1 cellular context compared by ENCODE assay signal in the genomic region with DNA sequence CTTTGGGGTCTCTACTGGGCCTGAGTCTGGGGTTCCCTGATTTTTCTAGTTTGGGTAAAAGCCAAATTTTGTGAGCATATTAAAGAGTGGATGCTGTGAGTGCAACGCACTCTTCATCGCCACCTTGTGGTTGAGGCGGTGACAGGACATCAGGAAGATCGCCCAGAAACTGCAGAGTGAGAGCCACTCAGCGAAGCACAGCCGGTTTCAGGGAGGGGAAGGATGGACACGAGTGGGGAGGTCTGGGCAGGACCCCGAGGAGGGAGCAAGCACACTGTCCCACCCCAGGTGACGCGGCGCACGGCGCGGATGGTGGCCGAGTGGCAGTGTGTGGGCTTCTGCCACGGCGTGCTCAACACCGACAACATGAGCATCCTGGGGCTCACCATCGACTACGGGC.
TF ChIP-seq lines count a peak whose summit lies in the region.

No MANE protein-coding gene starts in this region.

TF ChIP-seq in H1, 55 proteins besides CTCF, POLR2A, EP300 and RAD21:
- no peak for TF ChIP-seq JUND (IDR thresholded peaks at IDR 0.05; ENCODE audit: low read length)
- no peak for TF ChIP-seq KDM5A (IDR thresholded peaks at IDR 0.05; ENCODE audit: low read length)
- no peak for TF ChIP-seq TBP (IDR thresholded peaks at IDR 0.05; ENCODE audit: low read depth, low read length)
- TF ChIP-seq, protein P1, sequence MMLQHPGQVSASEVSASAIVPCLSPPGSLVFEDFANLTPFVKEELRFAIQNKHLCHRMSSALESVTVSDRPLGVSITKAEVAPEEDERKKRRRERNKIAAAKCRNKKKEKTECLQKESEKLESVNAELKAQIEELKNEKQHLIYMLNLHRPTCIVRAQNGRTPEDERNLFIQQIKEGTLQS (IDR thresholded peaks at IDR 0.05; ENCODE audit: insufficient read depth, low read depth, low read length): no peak
- TF ChIP-seq CBX8 (IDR thresholded peaks at IDR 0.05; ENCODE audit: borderline replicate concordance, low read depth, low read length): no peak
- TF ChIP-seq SAP30 (IDR thresholded peaks at IDR 0.05; ENCODE audit: insufficient read depth, insufficient replicate concordance, low read length): no peak
- no peak for TF ChIP-seq CTBP2 (IDR thresholded peaks at IDR 0.05; ENCODE audit: borderline replicate concordance, insufficient read depth, insufficient read length, low read length)
- TF ChIP-seq SUZ12 (IDR thresholded peaks at IDR 0.05; ENCODE audit: low read length): no peak
- TF ChIP-seq, protein P2, sequence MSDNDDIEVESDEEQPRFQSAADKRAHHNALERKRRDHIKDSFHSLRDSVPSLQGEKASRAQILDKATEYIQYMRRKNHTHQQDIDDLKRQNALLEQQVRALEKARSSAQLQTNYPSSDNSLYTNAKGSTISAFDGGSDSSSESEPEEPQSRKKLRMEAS (IDR thresholded peaks at IDR 0.05): no peak
- TF ChIP-seq NANOG (IDR thresholded peaks at IDR 0.05; ENCODE audit: insufficient read depth, low read depth, low read length, poor library complexity, severe bottlenecking): no peak
- no peak for TF ChIP-seq CEBPB (IDR thresholded peaks at IDR 0.05; ENCODE audit: low read depth, low read length)
- no peak for TF ChIP-seq BCL11A (IDR thresholded peaks at IDR 0.05; ENCODE audit: low read depth in 2 of 2, low read length in 2 of 2)
- no peak for TF ChIP-seq EZH2 (IDR thresholded peaks at IDR 0.05; ENCODE audit: low read depth, low read length, severe bottlenecking)
- TF ChIP-seq, protein P3, sequence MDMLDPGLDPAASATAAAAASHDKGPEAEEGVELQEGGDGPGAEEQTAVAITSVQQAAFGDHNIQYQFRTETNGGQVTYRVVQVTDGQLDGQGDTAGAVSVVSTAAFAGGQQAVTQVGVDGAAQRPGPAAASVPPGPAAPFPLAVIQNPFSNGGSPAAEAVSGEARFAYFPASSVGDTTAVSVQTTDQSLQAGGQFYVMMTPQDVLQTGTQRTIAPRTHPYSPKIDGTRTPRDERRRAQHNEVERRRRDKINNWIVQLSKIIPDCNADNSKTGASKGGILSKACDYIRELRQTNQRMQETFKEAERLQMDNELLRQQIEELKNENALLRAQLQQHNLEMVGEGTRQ (IDR thresholded peaks at IDR 0.05; ENCODE audit: low read length): no peak
- no peak for TF ChIP-seq YY1 (IDR thresholded peaks at IDR 0.05; ENCODE audit: low read depth, low read length)
- TF ChIP-seq, protein P4, sequence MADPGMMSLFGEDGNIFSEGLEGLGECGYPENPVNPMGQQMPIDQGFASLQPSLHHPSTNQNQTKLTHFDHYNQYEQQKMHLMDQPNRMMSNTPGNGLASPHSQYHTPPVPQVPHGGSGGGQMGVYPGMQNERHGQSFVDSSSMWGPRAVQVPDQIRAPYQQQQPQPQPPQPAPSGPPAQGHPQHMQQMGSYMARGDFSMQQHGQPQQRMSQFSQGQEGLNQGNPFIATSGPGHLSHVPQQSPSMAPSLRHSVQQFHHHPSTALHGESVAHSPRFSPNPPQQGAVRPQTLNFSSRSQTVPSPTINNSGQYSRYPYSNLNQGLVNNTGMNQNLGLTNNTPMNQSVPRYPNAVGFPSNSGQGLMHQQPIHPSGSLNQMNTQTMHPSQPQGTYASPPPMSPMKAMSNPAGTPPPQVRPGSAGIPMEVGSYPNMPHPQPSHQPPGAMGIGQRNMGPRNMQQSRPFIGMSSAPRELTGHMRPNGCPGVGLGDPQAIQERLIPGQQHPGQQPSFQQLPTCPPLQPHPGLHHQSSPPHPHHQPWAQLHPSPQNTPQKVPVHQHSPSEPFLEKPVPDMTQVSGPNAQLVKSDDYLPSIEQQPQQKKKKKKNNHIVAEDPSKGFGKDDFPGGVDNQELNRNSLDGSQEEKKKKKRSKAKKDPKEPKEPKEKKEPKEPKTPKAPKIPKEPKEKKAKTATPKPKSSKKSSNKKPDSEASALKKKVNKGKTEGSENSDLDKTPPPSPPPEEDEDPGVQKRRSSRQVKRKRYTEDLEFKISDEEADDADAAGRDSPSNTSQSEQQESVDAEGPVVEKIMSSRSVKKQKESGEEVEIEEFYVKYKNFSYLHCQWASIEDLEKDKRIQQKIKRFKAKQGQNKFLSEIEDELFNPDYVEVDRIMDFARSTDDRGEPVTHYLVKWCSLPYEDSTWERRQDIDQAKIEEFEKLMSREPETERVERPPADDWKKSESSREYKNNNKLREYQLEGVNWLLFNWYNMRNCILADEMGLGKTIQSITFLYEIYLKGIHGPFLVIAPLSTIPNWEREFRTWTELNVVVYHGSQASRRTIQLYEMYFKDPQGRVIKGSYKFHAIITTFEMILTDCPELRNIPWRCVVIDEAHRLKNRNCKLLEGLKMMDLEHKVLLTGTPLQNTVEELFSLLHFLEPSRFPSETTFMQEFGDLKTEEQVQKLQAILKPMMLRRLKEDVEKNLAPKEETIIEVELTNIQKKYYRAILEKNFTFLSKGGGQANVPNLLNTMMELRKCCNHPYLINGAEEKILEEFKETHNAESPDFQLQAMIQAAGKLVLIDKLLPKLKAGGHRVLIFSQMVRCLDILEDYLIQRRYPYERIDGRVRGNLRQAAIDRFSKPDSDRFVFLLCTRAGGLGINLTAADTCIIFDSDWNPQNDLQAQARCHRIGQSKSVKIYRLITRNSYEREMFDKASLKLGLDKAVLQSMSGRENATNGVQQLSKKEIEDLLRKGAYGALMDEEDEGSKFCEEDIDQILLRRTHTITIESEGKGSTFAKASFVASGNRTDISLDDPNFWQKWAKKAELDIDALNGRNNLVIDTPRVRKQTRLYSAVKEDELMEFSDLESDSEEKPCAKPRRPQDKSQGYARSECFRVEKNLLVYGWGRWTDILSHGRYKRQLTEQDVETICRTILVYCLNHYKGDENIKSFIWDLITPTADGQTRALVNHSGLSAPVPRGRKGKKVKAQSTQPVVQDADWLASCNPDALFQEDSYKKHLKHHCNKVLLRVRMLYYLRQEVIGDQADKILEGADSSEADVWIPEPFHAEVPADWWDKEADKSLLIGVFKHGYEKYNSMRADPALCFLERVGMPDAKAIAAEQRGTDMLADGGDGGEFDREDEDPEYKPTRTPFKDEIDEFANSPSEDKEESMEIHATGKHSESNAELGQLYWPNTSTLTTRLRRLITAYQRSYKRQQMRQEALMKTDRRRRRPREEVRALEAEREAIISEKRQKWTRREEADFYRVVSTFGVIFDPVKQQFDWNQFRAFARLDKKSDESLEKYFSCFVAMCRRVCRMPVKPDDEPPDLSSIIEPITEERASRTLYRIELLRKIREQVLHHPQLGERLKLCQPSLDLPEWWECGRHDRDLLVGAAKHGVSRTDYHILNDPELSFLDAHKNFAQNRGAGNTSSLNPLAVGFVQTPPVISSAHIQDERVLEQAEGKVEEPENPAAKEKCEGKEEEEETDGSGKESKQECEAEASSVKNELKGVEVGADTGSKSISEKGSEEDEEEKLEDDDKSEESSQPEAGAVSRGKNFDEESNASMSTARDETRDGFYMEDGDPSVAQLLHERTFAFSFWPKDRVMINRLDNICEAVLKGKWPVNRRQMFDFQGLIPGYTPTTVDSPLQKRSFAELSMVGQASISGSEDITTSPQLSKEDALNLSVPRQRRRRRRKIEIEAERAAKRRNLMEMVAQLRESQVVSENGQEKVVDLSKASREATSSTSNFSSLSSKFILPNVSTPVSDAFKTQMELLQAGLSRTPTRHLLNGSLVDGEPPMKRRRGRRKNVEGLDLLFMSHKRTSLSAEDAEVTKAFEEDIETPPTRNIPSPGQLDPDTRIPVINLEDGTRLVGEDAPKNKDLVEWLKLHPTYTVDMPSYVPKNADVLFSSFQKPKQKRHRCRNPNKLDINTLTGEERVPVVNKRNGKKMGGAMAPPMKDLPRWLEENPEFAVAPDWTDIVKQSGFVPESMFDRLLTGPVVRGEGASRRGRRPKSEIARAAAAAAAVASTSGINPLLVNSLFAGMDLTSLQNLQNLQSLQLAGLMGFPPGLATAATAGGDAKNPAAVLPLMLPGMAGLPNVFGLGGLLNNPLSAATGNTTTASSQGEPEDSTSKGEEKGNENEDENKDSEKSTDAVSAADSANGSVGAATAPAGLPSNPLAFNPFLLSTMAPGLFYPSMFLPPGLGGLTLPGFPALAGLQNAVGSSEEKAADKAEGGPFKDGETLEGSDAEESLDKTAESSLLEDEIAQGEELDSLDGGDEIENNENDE (IDR thresholded peaks at IDR 0.05; ENCODE audit: insufficient replicate concordance, low read length): no peak
- no peak for TF ChIP-seq TAF7 (optimal IDR thresholded peaks at IDR 0.05; ENCODE audit: borderline replicate concordance, low read depth, low read length)
- no peak for TF ChIP-seq RXRA (IDR thresholded peaks at IDR 0.05; ENCODE audit: insufficient read depth, low read depth, low read length)
- no peak for TF ChIP-seq ZNF274 (IDR thresholded peaks at IDR 0.05; ENCODE audit: borderline replicate concordance, extremely low read depth, low read length)
